Comparison of ENCODE assay signal across 9 cellular contexts in genomic region chr13:46728777-46729176, GRCh38.
DNase-seq lines count a peak whose midpoint lies in the region; ATAC-seq and TF ChIP-seq lines count a peak whose summit lies in the region.
"Had no signal": no experiment of that assay in that cellular context is flagged by ENCODE, and none has a peak within 500 bp of the region (broad histone marks: within the 10 kb centered on the region; RNA-seq: fewer than 3 reads in every experiment).

No MANE protein-coding gene starts in this region.

- no peaks in the 10 kb centered on the region for H3K9me3 ChIP-seq in Loucy (ENCODE audit: insufficient read depth, low read depth, low read length)

- peaks cover 8% of the 10 kb centered on the region for H3K4me1 ChIP-seq in Loucy (ENCODE audit: insufficient read depth, low read length, poor library complexity, severe bottlenecking)

- no peaks in the 10 kb centered on the region for H3F3A ChIP-seq in Loucy (ENCODE audit: low read depth)

- no peaks in the 10 kb centered on the region for H4K20me1 ChIP-seq in Loucy (ENCODE audit: insufficient read depth, low read length, poor library complexity, severe bottlenecking)

- H3K27ac Mint-ChIP-seq in activated naive CD4-positive, alpha-beta T cell treated with anti-CD3 and anti-CD28 coated beads for 36 hours: no peak overlapping the region
- no peak overlapping the region for H3K27ac Mint-ChIP-seq in chondrocyte (ENCODE audit: unreplicated experiment)

- H3K9ac ChIP-seq in Loucy (ENCODE audit: low read depth, low read length, poor library complexity, severe bottlenecking): no peak overlapping the region

- POLR2A ChIA-PET in RWPE1 (lab: Yijun Ruan, JAX; ENCODE audit: low non-redundant PET): no interaction called here

- peaks cover 66% of the 10 kb centered on the region for H3K36me3 ChIP-seq in Loucy (ENCODE audit: insufficient read depth, low read length)

- peak; percentile 12 for DNase-seq in activated naive CD4-positive, alpha-beta T cell treated with anti-CD3 and anti-CD28 coated beads for 36 hours
- DNase-seq in activated naive CD4-positive, alpha-beta T cell (lab: John Stamatoyannopoulos, UW): no peak
- DNase-seq in chondrocyte (ENCODE audit: low spot score): no peak
- DNase-seq in stimulated activated naive CD8-positive, alpha-beta T cell treated with anti-CD3 and anti-CD28 coated beads, Interleukin-15, Interleukin-2, amounts not matched to agents 100 U/mL and 50 U/mL, for 24 hours: peak; percentile 54
- DNase-seq in T-helper 9 cell: no peak
- no peak for DNase-seq in RWPE1 (ENCODE audit: low spot score)

- H3K4me2 ChIP-seq in Loucy (ENCODE audit: low read depth, low read length, poor library complexity, severe bottlenecking): no peak overlapping the region

- no peaks in the 10 kb centered on the region for H3K9me2 ChIP-seq in Loucy (replicated peaks; ENCODE audit: low read depth, low read length)

- H3K4me3 ChIP-seq in Loucy (ENCODE audit: low read length, poor library complexity, severe bottlenecking): no peak overlapping the region

- no peaks in the 10 kb centered on the region for H3K4me1 Mint-ChIP-seq in activated naive CD4-positive, alpha-beta T cell treated with anti-CD3 and anti-CD28 coated beads for 36 hours (ENCODE audit: low read depth)
- H3K4me1 Mint-ChIP-seq in chondrocyte (ENCODE audit: low read depth): no peaks in the 10 kb centered on the region

- H3K27ac ChIP-seq in RWPE1: no peak overlapping the region
- H3K27ac ChIP-seq: epithelial cell of prostate had no signal

- peak; percentile 59 for ATAC-seq in stimulated activated naive CD8-positive, alpha-beta T cell treated with anti-CD3 and anti-CD28 coated beads, Interleukin-15, Interleukin-2, amounts not matched to agents 100 U/mL and 50 U/mL, for 24 hours
- ATAC-seq in HG03025 (IDR thresholded peaks at IDR 0.05; ENCODE audit: low FRiP score, unreplicated experiment): no peak

- CTCF ChIA-PET in activated naive CD4-positive, alpha-beta T cell treated with anti-CD3 and anti-CD28 coated beads for 36 hours (lab: Charles Lee): interaction anchor here (0.9 kb wide), 1 partner anchor 64 kb away, joined by 3 read pairs; no protein-coding TSS in a partner anchor
- CTCF ChIA-PET in RWPE1 (lab: Yijun Ruan, JAX): no interaction called here

- H3K9me3 Mint-ChIP-seq in activated naive CD4-positive, alpha-beta T cell treated with anti-CD3 and anti-CD28 coated beads for 36 hours: no peaks in the 10 kb centered on the region
- H3K9me3 Mint-ChIP-seq in chondrocyte (ENCODE audit: low read depth): no peaks in the 10 kb centered on the region

- H3K79me2 ChIP-seq in Loucy (ENCODE audit: insufficient read depth, low read length): no peaks in the 10 kb centered on the region

- no peaks in the 10 kb centered on the region for H3K27me3 ChIP-seq in Loucy (ENCODE audit: insufficient read depth, low read length, poor library complexity, severe bottlenecking)

- no peak overlapping the region for H3K4me3 Mint-ChIP-seq in activated naive CD4-positive, alpha-beta T cell treated with anti-CD3 and anti-CD28 coated beads for 36 hours
- no peak overlapping the region for H3K4me3 Mint-ChIP-seq in chondrocyte (ENCODE audit: unreplicated experiment)

- no peaks in the 10 kb centered on the region for H3K27me3 Mint-ChIP-seq in activated naive CD4-positive, alpha-beta T cell treated with anti-CD3 and anti-CD28 coated beads for 36 hours (ENCODE audit: low read depth)
- no peaks in the 10 kb centered on the region for H3K27me3 Mint-ChIP-seq in chondrocyte (ENCODE audit: low read depth)

- no peak overlapping the region for H2AFZ ChIP-seq in Loucy (ENCODE audit: low read length)

- H3K36me3 Mint-ChIP-seq in activated naive CD4-positive, alpha-beta T cell treated with anti-CD3 and anti-CD28 coated beads for 36 hours (ENCODE audit: low read depth): peaks cover 41% of the 10 kb centered on the region
- peaks cover 34% of the 10 kb centered on the region for H3K36me3 Mint-ChIP-seq in chondrocyte (ENCODE audit: low read depth)

- intact Hi-C loops in activated naive CD4-positive, alpha-beta T cell treated with anti-CD3 and anti-CD28 coated beads for 36 hours (cut with micrococcal nuclease): no loop called here

- TF ChIP-seq CTCF in Loucy (conservative IDR thresholded peaks at IDR 0.05; ENCODE audit: low read length): peak; percentile 63
- peak; percentile 49 for TF ChIP-seq CTCF in chondrocyte (IDR thresholded peaks at IDR 0.05)
- no peak for TF ChIP-seq CTCF in RWPE1 (conservative IDR thresholded peaks at IDR 0.05; ENCODE audit: low read depth)

Comparison
In these comparisons a context has a peak if more than half of its experiments do, and no peak if none do; other contexts are left out.
1. DNase-seq: peak in activated naive CD4-positive, alpha-beta T cell treated with anti-CD3 and anti-CD28 coated beads for 36 hours (single experiment) and stimulated activated naive CD8-positive, alpha-beta T cell treated with anti-CD3 and anti-CD28 coated beads, Interleukin-15, Interleukin-2, amounts not matched to agents 100 U/mL and 50 U/mL, for 24 hours (single experiment); none in activated naive CD4-positive, alpha-beta T cell (0 of 4), chondrocyte (single experiment), T-helper 9 cell (single experiment) and RWPE1 (single experiment).